In the genomic region with DNA sequence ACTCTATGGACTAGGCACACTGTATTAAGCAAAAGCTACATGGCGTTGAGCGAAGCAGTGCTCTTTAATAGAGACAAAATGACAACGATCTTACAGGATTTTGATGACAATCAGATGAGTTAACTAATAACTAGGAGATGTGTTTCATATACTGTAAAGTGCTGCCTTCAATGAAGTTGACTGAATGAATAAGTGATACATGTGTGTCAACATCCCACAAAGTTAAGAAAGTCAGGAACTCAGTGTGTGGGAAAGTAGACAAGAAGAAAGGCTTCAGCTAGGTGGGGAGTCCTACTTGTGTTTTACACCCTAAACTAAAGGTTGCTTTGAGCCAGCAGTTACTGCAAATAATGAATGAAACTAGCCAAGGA, we compare ENCODE assay signal across 1 cellular context.
TF ChIP-seq lines count a peak whose summit lies in the region.

No MANE protein-coding gene starts in this region.

TF ChIP-seq in SK-N-SH treated with all-trans-retinoic acid at 6 μM for 48 hours, 23 proteins besides CTCF, POLR2A, EP300 and RAD21 (continued from another document):
- TF ChIP-seq, protein P1, sequence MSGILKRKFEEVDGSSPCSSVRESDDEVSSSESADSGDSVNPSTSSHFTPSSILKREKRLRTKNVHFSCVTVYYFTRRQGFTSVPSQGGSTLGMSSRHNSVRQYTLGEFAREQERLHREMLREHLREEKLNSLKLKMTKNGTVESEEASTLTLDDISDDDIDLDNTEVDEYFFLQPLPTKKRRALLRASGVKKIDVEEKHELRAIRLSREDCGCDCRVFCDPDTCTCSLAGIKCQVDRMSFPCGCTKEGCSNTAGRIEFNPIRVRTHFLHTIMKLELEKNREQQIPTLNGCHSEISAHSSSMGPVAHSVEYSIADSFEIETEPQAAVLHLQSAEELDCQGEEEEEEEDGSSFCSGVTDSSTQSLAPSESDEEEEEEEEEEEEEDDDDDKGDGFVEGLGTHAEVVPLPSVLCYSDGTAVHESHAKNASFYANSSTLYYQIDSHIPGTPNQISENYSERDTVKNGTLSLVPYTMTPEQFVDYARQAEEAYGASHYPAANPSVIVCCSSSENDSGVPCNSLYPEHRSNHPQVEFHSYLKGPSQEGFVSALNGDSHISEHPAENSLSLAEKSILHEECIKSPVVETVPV (CRISPR knock-in tag; IDR thresholded peaks at IDR 0.05), result no peak
- TF ChIP-seq, protein P2, sequence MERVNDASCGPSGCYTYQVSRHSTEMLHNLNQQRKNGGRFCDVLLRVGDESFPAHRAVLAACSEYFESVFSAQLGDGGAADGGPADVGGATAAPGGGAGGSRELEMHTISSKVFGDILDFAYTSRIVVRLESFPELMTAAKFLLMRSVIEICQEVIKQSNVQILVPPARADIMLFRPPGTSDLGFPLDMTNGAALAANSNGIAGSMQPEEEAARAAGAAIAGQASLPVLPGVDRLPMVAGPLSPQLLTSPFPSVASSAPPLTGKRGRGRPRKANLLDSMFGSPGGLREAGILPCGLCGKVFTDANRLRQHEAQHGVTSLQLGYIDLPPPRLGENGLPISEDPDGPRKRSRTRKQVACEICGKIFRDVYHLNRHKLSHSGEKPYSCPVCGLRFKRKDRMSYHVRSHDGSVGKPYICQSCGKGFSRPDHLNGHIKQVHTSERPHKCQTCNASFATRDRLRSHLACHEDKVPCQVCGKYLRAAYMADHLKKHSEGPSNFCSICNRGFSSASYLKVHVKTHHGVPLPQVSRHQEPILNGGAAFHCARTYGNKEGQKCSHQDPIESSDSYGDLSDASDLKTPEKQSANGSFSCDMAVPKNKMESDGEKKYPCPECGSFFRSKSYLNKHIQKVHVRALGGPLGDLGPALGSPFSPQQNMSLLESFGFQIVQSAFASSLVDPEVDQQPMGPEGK (CRISPR knock-in tag; IDR thresholded peaks at IDR 0.05; ENCODE audit: borderline replicate concordance), result no peak
- no peak for TF ChIP-seq POU6F1 (CRISPR knock-in tag; IDR thresholded peaks at IDR 0.05; ENCODE audit: borderline replicate concordance, low read depth)
- TF ChIP-seq, protein P3, sequence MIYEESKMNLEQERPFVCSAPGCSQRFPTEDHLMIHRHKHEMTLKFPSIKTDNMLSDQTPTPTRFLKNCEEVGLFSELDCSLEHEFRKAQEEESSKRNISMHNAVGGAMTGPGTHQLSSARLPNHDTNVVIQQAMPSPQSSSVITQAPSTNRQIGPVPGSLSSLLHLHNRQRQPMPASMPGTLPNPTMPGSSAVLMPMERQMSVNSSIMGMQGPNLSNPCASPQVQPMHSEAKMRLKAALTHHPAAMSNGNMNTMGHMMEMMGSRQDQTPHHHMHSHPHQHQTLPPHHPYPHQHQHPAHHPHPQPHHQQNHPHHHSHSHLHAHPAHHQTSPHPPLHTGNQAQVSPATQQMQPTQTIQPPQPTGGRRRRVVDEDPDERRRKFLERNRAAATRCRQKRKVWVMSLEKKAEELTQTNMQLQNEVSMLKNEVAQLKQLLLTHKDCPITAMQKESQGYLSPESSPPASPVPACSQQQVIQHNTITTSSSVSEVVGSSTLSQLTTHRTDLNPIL (CRISPR knock-in tag; IDR thresholded peaks at IDR 0.05; ENCODE audit: low read depth), result no peak
- TF ChIP-seq TSHZ2 (CRISPR knock-in tag; IDR thresholded peaks at IDR 0.05), result no peak
- no peak for TF ChIP-seq TCF4 (CRISPR knock-in tag; IDR thresholded peaks at IDR 0.05; ENCODE audit: borderline replicate concordance)
- no peak for TF ChIP-seq PPARA (CRISPR knock-in tag; IDR thresholded peaks at IDR 0.05; ENCODE audit: borderline replicate concordance)
- no peak for TF ChIP-seq BACH2 (CRISPR knock-in tag; IDR thresholded peaks at IDR 0.05; ENCODE audit: borderline replicate concordance)
- TF ChIP-seq ESRRG (CRISPR knock-in tag; IDR thresholded peaks at IDR 0.05), result no peak
- TF ChIP-seq ZFP30 (CRISPR knock-in tag; IDR thresholded peaks at IDR 0.05), result no peak
- TF ChIP-seq ZNF8 (CRISPR knock-in tag; IDR thresholded peaks at IDR 0.05), result no peak
- no peak for TF ChIP-seq ZC3H10 (CRISPR knock-in tag; IDR thresholded peaks at IDR 0.05)
- TF ChIP-seq ZNF70 (CRISPR knock-in tag; IDR thresholded peaks at IDR 0.05), result no peak
- TF ChIP-seq ZNF565 (CRISPR knock-in tag; conservative IDR thresholded peaks at IDR 0.05; ENCODE audit: low read depth), result no peak
- no peak for TF ChIP-seq ARNTL (CRISPR knock-in tag; IDR thresholded peaks at IDR 0.05; ENCODE audit: borderline replicate concordance, low read depth)
- no peak for TF ChIP-seq RARB (CRISPR knock-in tag; IDR thresholded peaks at IDR 0.05)
- TF ChIP-seq CSDC2 (CRISPR knock-in tag; IDR thresholded peaks at IDR 0.05), result no peak
